In genomic region chr1:236009857-236010256, GRCh38 we compare ENCODE assay signal across 12 cellular contexts. TPM values are rescaled to one million over a fixed set of nuclear protein-coding genes. Genes with fewer than 3 reads are reported as not detected.
DNase-seq lines count a peak whose midpoint lies in the region; ATAC-seq and TF ChIP-seq lines count a peak whose summit lies in the region.
"Had no signal": no experiment of that assay in that cellular context is flagged by ENCODE, and none has a peak within 500 bp of the region (broad histone marks: within the 10 kb centered on the region; RNA-seq: fewer than 3 reads in every experiment).

No MANE protein-coding gene starts in this region.

- ATAC-seq in gastrocnemius medialis = peak; percentile 61 to 77

- H3K27me3 ChIP-seq in breast epithelium = no peaks in the 10 kb centered on the region
- H3K27me3 ChIP-seq in right atrium auricular region = no peaks in the 10 kb centered on the region
- H3K27me3 ChIP-seq in gastrocnemius medialis = no peaks in the 10 kb centered on the region

- no peaks in the 10 kb centered on the region for H3K36me3 Mint-ChIP-seq in activated CD4-positive, alpha-beta memory T cell treated with anti-CD3 and anti-CD28 coated beads, Interleukin-2, amount 10 ng/mL, durations not matched to agents 7 days and 5 days (ENCODE audit: low read depth)
- no peaks in the 10 kb centered on the region for H3K36me3 Mint-ChIP-seq in activated T-cell treated with anti-CD3 and anti-CD28 coated beads, Interleukin-2, amount 50 U/mL, for 24 hours (ENCODE audit: low read depth)
- H3K36me3 Mint-ChIP-seq: CD8-positive, alpha-beta memory T cell had no signal

- peaks cover 1% of the 10 kb centered on the region for H3K27me3 Mint-ChIP-seq in activated CD4-positive, alpha-beta memory T cell treated with anti-CD3 and anti-CD28 coated beads, Interleukin-2, amount 10 ng/mL, durations not matched to agents 7 days and 5 days
- no peaks in the 10 kb centered on the region for H3K27me3 Mint-ChIP-seq in activated T-cell treated with anti-CD3 and anti-CD28 coated beads, Interleukin-2, amount 50 U/mL, for 24 hours
- H3K27me3 Mint-ChIP-seq: stimulated activated naive CD8-positive, alpha-beta T cell treated with anti-CD3 and anti-CD28 coated beads, Interleukin-15, Interleukin-2, amounts not matched to agents 100 ng/mL and 50 ng/mL, for 24 hours had no signal

- TF ChIP-seq POLR2A in breast epithelium (IDR thresholded peaks at IDR 0.05) (no peak), gastrocnemius medialis (IDR thresholded peaks at IDR 0.05) (no peak)

- DNase-seq in ELR (ENCODE audit: low read depth) (peak; percentile 76), breast epithelium (ENCODE audit: low spot score in 2 of 2) (no peak), right atrium auricular region (ENCODE audit: low spot score) (no peak), gastrocnemius medialis (no peak), midbrain (lab: John Stamatoyannopoulos, UW) (no peak), NOMO-1 treated with DMSO at 0.1 percent for 48 hours (lab: John Stamatoyannopoulos, UW; ENCODE audit: unreplicated experiment) (no peak)
- no peak for DNase-seq in activated CD4-positive, alpha-beta memory T cell treated with anti-CD3 and anti-CD28 coated beads, Interleukin-2, amount 10 ng/mL, durations not matched to agents 7 days and 5 days
- DNase-seq in activated T-cell treated with anti-CD3 and anti-CD28 coated beads, Interleukin-2, amount 50 U/mL, for 24 hours = no peak
- DNase-seq: CD8-positive, alpha-beta memory T cell; NCI-H1436 had no signal

- POLR2A ChIA-PET in activated CD4-positive, alpha-beta memory T cell treated with anti-CD3 and anti-CD28 coated beads, Interleukin-2, amount 10 ng/mL, durations not matched to agents 7 days and 5 days (lab: Charles Lee) = no interaction called here

- H3K4me1 ChIP-seq in breast epithelium (no peaks in the 10 kb centered on the region), right atrium auricular region (peaks cover 0 to 16% of the 10 kb centered on the region in 2 donors), gastrocnemius medialis (peaks cover 0 to 6% of the 10 kb centered on the region in 2 donors)

- TF ChIP-seq CTCF in breast epithelium (IDR thresholded peaks at IDR 0.05) (no peak), right atrium auricular region (IDR thresholded peaks at IDR 0.05) (no peak), gastrocnemius medialis (IDR thresholded peaks at IDR 0.05 in 4 of 5, conservative IDR thresholded peaks at IDR 0.05 in 1 of 5) (no peak)

- H3K27ac ChIP-seq in breast epithelium (peak overlapping the region; percentile 77 to 80), right atrium auricular region (peak overlapping the region; percentile 65 to 67), gastrocnemius medialis (peak overlapping the region; percentile 65 to 77 (median 72))

- H3K9me3 ChIP-seq in breast epithelium = no peaks in the 10 kb centered on the region
- no peaks in the 10 kb centered on the region for H3K9me3 ChIP-seq in right atrium auricular region
- no peaks in the 10 kb centered on the region for H3K9me3 ChIP-seq in gastrocnemius medialis

- H3K36me3 ChIP-seq in breast epithelium (no peaks in the 10 kb centered on the region), right atrium auricular region (peaks cover 85% of the 10 kb centered on the region), gastrocnemius medialis (peaks cover 0 to 5% of the 10 kb centered on the region in 2 donors)

- CTCF ChIA-PET in activated CD4-positive, alpha-beta memory T cell treated with anti-CD3 and anti-CD28 coated beads, Interleukin-2, amount 10 ng/mL, durations not matched to agents 7 days and 5 days (lab: Charles Lee) = no interaction called here

- no peak overlapping the region for H3K27ac Mint-ChIP-seq in activated CD4-positive, alpha-beta memory T cell treated with anti-CD3 and anti-CD28 coated beads, Interleukin-2, amount 10 ng/mL, durations not matched to agents 7 days and 5 days
- no peak overlapping the region for H3K27ac Mint-ChIP-seq in activated T-cell treated with anti-CD3 and anti-CD28 coated beads, Interleukin-2, amount 50 U/mL, for 24 hours
- H3K27ac Mint-ChIP-seq: activated T-helper 2 cell treated with anti-CD3 and anti-CD28 coated beads, Interferon-gamma antibody, Interleukin-2, Interleukin-4, amounts not matched to agents 10 μg/mL and 5 μg/mL and 100 μg/mL, durations not matched to agents 14 hours and 24 hours and 36 hours; CD8-positive, alpha-beta memory T cell; stimulated activated naive CD8-positive, alpha-beta T cell treated with anti-CD3 and anti-CD28 coated beads, Interleukin-15, Interleukin-2, amounts not matched to agents 100 ng/mL and 50 ng/mL, for 24 hours had no signal

- H3K4me1 Mint-ChIP-seq in activated CD4-positive, alpha-beta memory T cell treated with anti-CD3 and anti-CD28 coated beads, Interleukin-2, amount 10 ng/mL, durations not matched to agents 7 days and 5 days = no peaks in the 10 kb centered on the region
- no peaks in the 10 kb centered on the region for H3K4me1 Mint-ChIP-seq in activated T-cell treated with anti-CD3 and anti-CD28 coated beads, Interleukin-2, amount 50 U/mL, for 24 hours (ENCODE audit: low read depth)
- H3K4me1 Mint-ChIP-seq: CD8-positive, alpha-beta memory T cell had no signal

- in situ Hi-C loops in gastrocnemius medialis (cut with MboI; ENCODE audit: low sequenced_read_pairs in 4 of 4) = no loop called here

- intact Hi-C loops in breast epithelium (cut with DNase I; ENCODE audit: low total_unique reads) = no loop called here
- intact Hi-C loops in gastrocnemius medialis (cut with DNase I; ENCODE audit: low total_unique reads) = no loop called here

- H3K4me3 Mint-ChIP-seq in activated CD4-positive, alpha-beta memory T cell treated with anti-CD3 and anti-CD28 coated beads, Interleukin-2, amount 10 ng/mL, durations not matched to agents 7 days and 5 days = no peak overlapping the region
- no peak overlapping the region for H3K4me3 Mint-ChIP-seq in activated T-cell treated with anti-CD3 and anti-CD28 coated beads, Interleukin-2, amount 50 U/mL, for 24 hours
- H3K4me3 Mint-ChIP-seq: CD8-positive, alpha-beta memory T cell; stimulated activated naive CD8-positive, alpha-beta T cell treated with anti-CD3 and anti-CD28 coated beads, Interleukin-15, Interleukin-2, amounts not matched to agents 100 ng/mL and 50 ng/mL, for 24 hours had no signal

- no peak overlapping the region for H3K4me3 ChIP-seq in breast epithelium
- no peak overlapping the region for H3K4me3 ChIP-seq in right atrium auricular region
- no peak overlapping the region for H3K4me3 ChIP-seq in gastrocnemius medialis

- H3K9me3 Mint-ChIP-seq in activated CD4-positive, alpha-beta memory T cell treated with anti-CD3 and anti-CD28 coated beads, Interleukin-2, amount 10 ng/mL, durations not matched to agents 7 days and 5 days = no peaks in the 10 kb centered on the region
- H3K9me3 Mint-ChIP-seq in activated T-cell treated with anti-CD3 and anti-CD28 coated beads, Interleukin-2, amount 50 U/mL, for 24 hours = no peaks in the 10 kb centered on the region
- H3K9me3 Mint-ChIP-seq: activated T-helper 2 cell treated with anti-CD3 and anti-CD28 coated beads, Interferon-gamma antibody, Interleukin-2, Interleukin-4, amounts not matched to agents 10 μg/mL and 5 μg/mL and 100 μg/mL, durations not matched to agents 14 hours and 24 hours and 36 hours; CD8-positive, alpha-beta memory T cell; stimulated activated naive CD8-positive, alpha-beta T cell treated with anti-CD3 and anti-CD28 coated beads, Interleukin-15, Interleukin-2, amounts not matched to agents 100 ng/mL and 50 ng/mL, for 24 hours had no signal

RNA-seq across cellular contexts. Expression of gene NID1, which starts 55.0 kb away (rescaled TPM):
- 100 to 1,000 TPM in 2 of 3 donors, 10 to 100 TPM in 1; 60.3 to 288 (median 154) TPM for total RNA-seq in breast epithelium
- total RNA-seq in right atrium auricular region = 100 to 1,000 TPM in 1 of 2 donors, 10 to 100 TPM in 1; 95.1 to 112 TPM
- 10 to 100 TPM; 33.7 to 79.0 (median 51.7) TPM for total RNA-seq in gastrocnemius medialis
- under 1 TPM; 0.45 TPM for total RNA-seq in activated CD4-positive, alpha-beta memory T cell treated with anti-CD3 and anti-CD28 coated beads, Interleukin-2, amount 10 ng/mL, durations not matched to agents 7 days and 5 days

Comparison
In these comparisons a context has a peak if more than half of its experiments do, and no peak if none do; other contexts are left out.
1. RNA of gene NID1, which starts 55.0 kb away (total RNA-seq): 60.3 to 288 TPM in breast epithelium, 95.1 to 112 TPM in right atrium auricular region and 33.7 to 79.0 TPM in gastrocnemius medialis; 0.45 TPM in activated CD4-positive, alpha-beta memory T cell treated with anti-CD3 and anti-CD28 coated beads, Interleukin-2, amount 10 ng/mL, durations not matched to agents 7 days and 5 days; every median in the first group is over 10 times any median in the second.
2. Peak in every context shown above with its lines, with median percentiles within 50 percentile points of each other: H3K27ac ChIP-seq.